In genomic region chr10:58282615-58283014, GRCh38 we compare ENCODE assay signal across 9 cellular contexts. TPM values are rescaled to one million over a fixed set of nuclear protein-coding genes. Genes with fewer than 3 reads are reported as not detected.
A peak's percentile ranks its signal among the peaks of the same experiment; 100 is the strongest.
DNase-seq lines count a peak whose midpoint lies in the region; ATAC-seq and TF ChIP-seq lines count a peak whose summit lies in the region.
"Had no signal": no experiment of that assay in that cellular context is flagged by ENCODE, and none has a peak within 500 bp of the region (broad histone marks: within the 10 kb centered on the region; RNA-seq: fewer than 3 reads in every experiment).

No MANE protein-coding gene starts in this region.

- peak overlapping the region; percentile 0 to 63 (median 21) for H3K27ac Mint-ChIP-seq in IgD-negative memory B cell
- H3K27ac Mint-ChIP-seq in central memory CD8-positive, alpha-beta T cell (ENCODE audit: low read depth), result peak overlapping the region; percentile 65

- ATAC-seq in GM21619 (IDR thresholded peaks at IDR 0.05; ENCODE audit: unreplicated experiment), result peak; percentile 99
- peak; percentile 88 for ATAC-seq in central memory CD8-positive, alpha-beta T cell (replicated peaks; ENCODE audit: extremely low read depth, poor library complexity, severe bottlenecking)
- ATAC-seq: HCT116 had no signal

- in situ Hi-C loops in GM13977 (cut with MboI; ENCODE audit: low pct_unique_long_range_greater_than_20kb, low sequenced_read_pairs, unreplicated experiment), result loop anchor here (10.0 kb wide), 1 partner anchor 98 kb away; no protein-coding TSS in a partner anchor

- peak overlapping the region in 2 of 4 donors; percentile 13 to 85 for H3K4me3 Mint-ChIP-seq in IgD-negative memory B cell
- peak overlapping the region; percentile 42 for H3K4me3 Mint-ChIP-seq in central memory CD8-positive, alpha-beta T cell

- peaks cover 6 to 20% (median 11%) of the 10 kb centered on the region in 3 donors for H3K4me1 Mint-ChIP-seq in IgD-negative memory B cell
- peaks cover 21% of the 10 kb centered on the region for H3K4me1 Mint-ChIP-seq in central memory CD8-positive, alpha-beta T cell

- no peaks in the 10 kb centered on the region for H3K9me3 Mint-ChIP-seq in IgD-negative memory B cell
- no peaks in the 10 kb centered on the region for H3K9me3 Mint-ChIP-seq in central memory CD8-positive, alpha-beta T cell

- DNase-seq in GM13977 (ENCODE audit: low spot score) (peak; percentile 46), kidney glomerular epithelial cell (lab: John Stamatoyannopoulos, UW) (no peak), HT-29 (ENCODE audit: low spot score) (no peak), NK-92 (lab: John Stamatoyannopoulos, UW; ENCODE audit: unreplicated experiment) (no peak), NCI-H1436 treated with DMSO at 0.1 percent for 48 hours (lab: John Stamatoyannopoulos, UW) (no peak)
- no peak for DNase-seq in central memory CD8-positive, alpha-beta T cell (ENCODE audit: low spot score in 2 of 2)

- no peak for TF ChIP-seq CTCF in GM13977 (IDR thresholded peaks at IDR 0.05; ENCODE audit: extremely low read depth, insufficient read depth, missing control alignments)

- no peaks in the 10 kb centered on the region for H3K36me3 Mint-ChIP-seq in IgD-negative memory B cell
- H3K36me3 Mint-ChIP-seq in central memory CD8-positive, alpha-beta T cell (ENCODE audit: insufficient read depth), result peaks cover 8% of the 10 kb centered on the region

- H3K27me3 Mint-ChIP-seq in IgD-negative memory B cell, result no peaks in the 10 kb centered on the region
- no peaks in the 10 kb centered on the region for H3K27me3 Mint-ChIP-seq in central memory CD8-positive, alpha-beta T cell

RNA-seq across cellular contexts. Expression of gene CISD1, which starts 13.7 kb away (rescaled TPM):
- 53.0 TPM for polyA plus RNA-seq in IgD-negative memory B cell
- 7.5 and 11.8 TPM in 2 replicates for total RNA-seq in HT-29 (2014; rRNA removed; shearing (Covaris generic))

RNA-seq across cellular contexts. Expression of gene IPMK, which starts 14.9 kb away (rescaled TPM):
- polyA plus RNA-seq in IgD-negative memory B cell, result 2.2 TPM
- 3.6 and 5.0 TPM in 2 replicates for total RNA-seq in HT-29 (2014; rRNA removed; shearing (Covaris generic))

RNA-seq across cellular contexts. Expression of gene UBE2D1, which starts 52.2 kb away (rescaled TPM):
- polyA plus RNA-seq in IgD-negative memory B cell, result 16.5 TPM
- total RNA-seq in HT-29 (2014; rRNA removed; shearing (Covaris generic)), result 2.3 and 2.7 TPM in 2 replicates
